9 cellular contexts compared by ENCODE assay signal in the genomic region with DNA sequence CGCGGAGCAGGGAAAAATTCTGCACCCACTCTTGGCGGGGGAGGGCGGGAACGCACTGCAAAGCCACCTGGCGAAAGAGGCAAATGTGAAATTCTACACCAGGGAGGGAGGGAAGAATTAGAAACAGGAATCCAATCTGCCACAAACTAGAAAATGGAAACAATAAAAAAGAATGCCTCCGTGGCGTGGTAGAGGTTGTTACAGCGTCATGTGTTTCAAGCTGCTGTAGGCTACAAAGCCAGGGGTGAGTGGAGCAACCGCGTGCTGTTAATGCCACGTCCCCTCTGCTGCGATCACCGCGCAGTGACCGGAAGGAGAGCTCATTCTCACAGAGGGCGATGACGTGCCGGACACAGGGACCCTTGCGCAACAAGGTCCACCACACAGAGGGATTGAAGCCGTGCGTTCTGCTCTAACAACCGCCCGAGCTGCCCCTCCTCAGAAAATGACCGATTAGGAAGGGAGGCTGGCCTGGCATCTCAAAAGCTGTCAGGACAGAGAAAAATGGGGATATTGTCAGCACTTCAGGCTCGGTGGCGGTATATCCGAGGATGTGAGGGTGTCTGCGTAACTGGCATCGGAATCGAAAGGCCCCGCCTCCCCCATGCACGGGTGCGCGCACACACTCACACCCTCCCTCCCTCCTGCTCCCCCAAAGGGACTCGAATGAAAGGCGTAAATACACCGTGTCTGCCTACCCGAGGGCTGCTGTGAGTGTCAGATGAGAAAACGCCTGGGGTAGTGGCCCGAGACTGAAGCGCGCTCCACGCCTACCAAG.
DNase-seq lines count a peak whose midpoint lies in the region; ATAC-seq and TF ChIP-seq lines count a peak whose summit lies in the region.
"Had no signal": no experiment of that assay in that cellular context is flagged by ENCODE, and none has a peak within 500 bp of the region (broad histone marks: within the 10 kb centered on the region; RNA-seq: fewer than 3 reads in every experiment).

No MANE protein-coding gene starts in this region.

- no peak overlapping the region for H4K12ac ChIP-seq in trophoblast cell (ENCODE audit: low read depth, low read length)

- H3K9me3 ChIP-seq in SJSA1 (replicated peaks) = no peaks in the 10 kb centered on the region
- H3K9me3 ChIP-seq in adrenal gland (replicated peaks in 1 of 3) = no peaks in the 10 kb centered on the region
- H3K9me3 ChIP-seq in heart right ventricle = no peaks in the 10 kb centered on the region
- H3K9me3 ChIP-seq in trophoblast cell (ENCODE audit: insufficient read depth, low read depth, low read length) = no peaks in the 10 kb centered on the region
- no peaks in the 10 kb centered on the region for H3K9me3 ChIP-seq in transverse colon

- no peak overlapping the region for H3K14ac ChIP-seq in trophoblast cell (ENCODE audit: low read length)

- 4 to 11% (median 5%) methylated on average over 32 to 44 of the region's 44 CpGs for WGBS in adrenal gland, 4 donors
- WGBS in heart right ventricle, 2 donors = 4 to 6% methylated on average over 44 of the region's 44 CpGs
- WGBS in trophoblast cell (ENCODE audit: extremely low coverage, insufficient coverage, insufficient read length) = no CpG with 5 or more reads among the region's 44 CpGs
- 2 to 3% methylated on average over 6 to 44 of the region's 44 CpGs for WGBS in transverse colon (ENCODE audit: low coverage in 1 of 2), 2 donors

- no peak overlapping the region for H4K91ac ChIP-seq in trophoblast cell (ENCODE audit: low read depth, low read length)

- peaks cover 20% of the 10 kb centered on the region for H3K27me3 ChIP-seq in SJSA1 (replicated peaks)
- H3K27me3 ChIP-seq in adrenal gland = peaks cover 4% of the 10 kb centered on the region
- H3K27me3 ChIP-seq in heart right ventricle = peaks cover 0 to 11% (median 0%) of the 10 kb centered on the region in 7 donors
- peaks cover 8% of the 10 kb centered on the region for H3K27me3 ChIP-seq in trophoblast cell (ENCODE audit: insufficient read depth, low read length)
- peaks cover 44% of the 10 kb centered on the region for H3K27me3 ChIP-seq in transverse colon

- peak overlapping the region; percentile 90 for H3K4me3 Mint-ChIP-seq in HFFc6

- no peaks in the 10 kb centered on the region for H3K36me3 ChIP-seq in SJSA1
- no peaks in the 10 kb centered on the region for H3K36me3 ChIP-seq in adrenal gland (replicated peaks in 1 of 2)
- H3K36me3 ChIP-seq in heart right ventricle = no peaks in the 10 kb centered on the region
- no peaks in the 10 kb centered on the region for H3K36me3 ChIP-seq in trophoblast cell (ENCODE audit: control insufficient read depth in 1 of 2, insufficient read depth in 2 of 2, low read length in 2 of 2)
- H3K36me3 ChIP-seq in transverse colon = no peaks in the 10 kb centered on the region

- no peak overlapping the region for H2BK5ac ChIP-seq in trophoblast cell (ENCODE audit: low read depth, low read length, poor library complexity)

- H2BK120ac ChIP-seq in trophoblast cell (ENCODE audit: insufficient read depth, low read length, poor library complexity) = no peak overlapping the region

- H2AK5ac ChIP-seq in trophoblast cell (ENCODE audit: low read length) = no peak overlapping the region

- H3K27me3 Mint-ChIP-seq in HFFc6 (ENCODE audit: insufficient read depth) = peaks cover 52% of the 10 kb centered on the region

- no peak overlapping the region for H3K23ac ChIP-seq in trophoblast cell (ENCODE audit: low read length)

- no peak overlapping the region for H3K9ac ChIP-seq in trophoblast cell (ENCODE audit: low read length)

- H3K4me1 ChIP-seq in SJSA1 (replicated peaks) (peaks cover 16% of the 10 kb centered on the region), adrenal gland (replicated peaks in 1 of 2) (peaks cover 12 to 22% of the 10 kb centered on the region in 2 donors), heart right ventricle (peaks cover 6 to 42% (median 14%) of the 10 kb centered on the region in 9 donors), trophoblast cell (ENCODE audit: control insufficient read depth in 1 of 2, insufficient read depth in 2 of 2, low read length in 2 of 2) (peaks cover 6 to 10% of the 10 kb centered on the region in 2 experiments), transverse colon (peaks cover 0 to 20% (median 0%) of the 10 kb centered on the region in 4 donors)

- in situ Hi-C loops in transverse colon (cut with MboI; ENCODE audit: low pct_ligation_motif_present in 1 of 4, low pct_unique_long_range_greater_than_20kb in 1 of 4, low sequenced_read_pairs in 3 of 4) = no loop called here

- H3K18ac ChIP-seq in trophoblast cell (ENCODE audit: low read length) = no peak overlapping the region

- intact Hi-C loops in adrenal gland (cut with DNase I) (no loop called here), heart right ventricle (cut with DNase I) (loop anchor here in 7 of 10 donors (2.0 to 10.0 kb wide), 8 partner anchors 53 to 345 kb away; a partner anchor contains a TSS), transverse colon (cut with DNase I; ENCODE audit: low total_unique reads) (no loop called here)

- no peak overlapping the region for H2BK12ac ChIP-seq in trophoblast cell (ENCODE audit: low read length)

- DNase-seq in HFFc6 = peak; percentile 51
- peak in 1 of 2 experiments; percentile 44 for DNase-seq in SJSA1 (ENCODE audit: low read depth in 1 of 2, low spot score in 2 of 2)
- peak; percentile 62 to 93 (median 82) for DNase-seq in adrenal gland
- peak; percentile 84 for DNase-seq in heart right ventricle
- DNase-seq in trophoblast cell = peak; percentile 47 to 59
- DNase-seq in transverse colon = peak; percentile 70

- TF ChIP-seq EP300 in transverse colon (IDR thresholded peaks at IDR 0.05; ENCODE audit: low read depth) = no peak

- peaks cover 17% of the 10 kb centered on the region for H3K4me1 Mint-ChIP-seq in HFFc6 (ENCODE audit: low read depth)

- TF ChIP-seq POLR2A in adrenal gland (IDR thresholded peaks at IDR 0.05) (peak in 1 of 2 donors; percentile 17), transverse colon (IDR thresholded peaks at IDR 0.05) (no peak)

- no peaks in the 10 kb centered on the region for H3K79me1 ChIP-seq in trophoblast cell (ENCODE audit: low read length)

- H3K4ac ChIP-seq in trophoblast cell (ENCODE audit: low read depth, low read length) = no peak overlapping the region

- H2AFZ ChIP-seq in trophoblast cell (ENCODE audit: insufficient read depth, low read length, poor library complexity) = peak overlapping the region; percentile 50

- no peaks in the 10 kb centered on the region for H3K9me3 Mint-ChIP-seq in HFFc6

- H3K27ac ChIP-seq in SJSA1 = no peak overlapping the region
- H3K27ac ChIP-seq in adrenal gland = peak overlapping the region in 4 of 5 donors; percentile 27 to 74 (median 59)
- H3K27ac ChIP-seq in heart right ventricle = peak overlapping the region in 9 of 10 donors; percentile 47 to 90 (median 69)
- H3K27ac ChIP-seq in trophoblast cell (ENCODE audit: low read depth, low read length) = no peak overlapping the region
- H3K27ac ChIP-seq in transverse colon = peak overlapping the region; percentile 37 to 64 (median 55)
- H3K27ac ChIP-seq: epithelial cell of prostate had no signal

- TF ChIP-seq CTCF in HFFc6 (IDR thresholded peaks at IDR 0.05) (no peak), adrenal gland (IDR thresholded peaks at IDR 0.05) (no peak), heart right ventricle (IDR thresholded peaks at IDR 0.05) (no peak), transverse colon (IDR thresholded peaks at IDR 0.05) (no peak)

- H3K4me2 ChIP-seq in trophoblast cell (ENCODE audit: low read length) = peak overlapping the region; percentile 64

- ATAC-seq in heart right ventricle = peak; percentile 80 to 93 (median 87)
- ATAC-seq in GM21723 (IDR thresholded peaks at IDR 0.05; ENCODE audit: unreplicated experiment) = no peak
- no peak for ATAC-seq in GM19395 (IDR thresholded peaks at IDR 0.05; ENCODE audit: unreplicated experiment)

- peak overlapping the region; percentile 67 for H3K27ac Mint-ChIP-seq in HFFc6

- no peaks in the 10 kb centered on the region for H3K79me2 ChIP-seq in trophoblast cell (ENCODE audit: control insufficient read depth, insufficient read depth, low read length, poor library complexity)

- H4K8ac ChIP-seq in trophoblast cell (ENCODE audit: low read depth, low read length) = no peak overlapping the region

- H3K36me3 Mint-ChIP-seq in HFFc6 (ENCODE audit: low read depth) = no peaks in the 10 kb centered on the region

- H3K4me3 ChIP-seq in SJSA1 (peak overlapping the region; percentile 33), adrenal gland (peak overlapping the region in 3 of 4 donors; percentile 8 to 59 (median 16)), heart right ventricle (peak overlapping the region; percentile 14 to 65 (median 50)), trophoblast cell (ENCODE audit: low read depth, low read length) (no peak overlapping the region), transverse colon (peak overlapping the region; percentile 19 to 55 (median 40))

Comparison
In these comparisons a context has a peak if more than half of its experiments do, and no peak if none do; other contexts are left out.
1. H3K27ac ChIP-seq: peak in adrenal gland (4 of 5), heart right ventricle (9 of 10) and transverse colon (4 of 4); none in SJSA1 (single experiment) and trophoblast cell (single experiment).
2. ATAC-seq: peak in heart right ventricle (8 of 8); none in GM21723 (single experiment) and GM19395 (single experiment).
3. intact Hi-C loops: an anchor here in heart right ventricle (2.0 to 10.0 kb wide); none called in adrenal gland and transverse colon.